8 cellular contexts compared by ENCODE assay signal in genomic region chr15:78944202-78944625, GRCh38. TPM values are rescaled to one million over a fixed set of nuclear protein-coding genes. Genes with fewer than 3 reads are reported as not detected.
DNase-seq lines count a peak whose midpoint lies in the region; ATAC-seq and TF ChIP-seq lines count a peak whose summit lies in the region.

No MANE protein-coding gene starts in this region.

- intact Hi-C loops in dendritic cell treated with granulocyte-macrophage colony-stimulating factor and Interleukin-4, amounts not matched to agents 40 ng/mL and 50 ng/mL, for 4 days (cut with micrococcal nuclease), result no loop called here
- intact Hi-C loops in naive thymus-derived CD4-positive, alpha-beta T cell (cut with micrococcal nuclease), result loop anchor here in 1 of 2 donors (2.0 to 5.0 kb wide), 2 partner anchors 33 to 71 kb away; partner anchors contain the start of gene MORF4L1

- H3K9me3 ChIP-seq in BE2C, result no peaks in the 10 kb centered on the region
- no peaks in the 10 kb centered on the region for H3K9me3 ChIP-seq in naive thymus-derived CD4-positive, alpha-beta T cell (ENCODE audit: control insufficient read depth in 2 of 3, low read length in 3 of 3)

- ATAC-seq in GM19467 (IDR thresholded peaks at IDR 0.05; ENCODE audit: unreplicated experiment), result peak; percentile 23
- peak; percentile 22 for ATAC-seq in naive thymus-derived CD4-positive, alpha-beta T cell

- H3K9me3 Mint-ChIP-seq in dendritic cell treated with granulocyte-macrophage colony-stimulating factor and Interleukin-4, amounts not matched to agents 40 ng/mL and 50 ng/mL, for 4 days, result no peaks in the 10 kb centered on the region
- peaks cover 0 to under 1% (median 0%) of the 10 kb centered on the region in 11 donors for H3K9me3 Mint-ChIP-seq in naive thymus-derived CD4-positive, alpha-beta T cell

- TF ChIP-seq CTCF in BE2C (IDR thresholded peaks at IDR 0.05; ENCODE audit: low read depth, low read length), result no peak

- peak overlapping the region; percentile 99 for H3K27ac Mint-ChIP-seq in dendritic cell treated with granulocyte-macrophage colony-stimulating factor and Interleukin-4, amounts not matched to agents 40 ng/mL and 50 ng/mL, for 4 days
- H3K27ac Mint-ChIP-seq in naive thymus-derived CD4-positive, alpha-beta T cell, result peak overlapping the region in 1 of 9 donors; percentile 52

- H3K27me3 ChIP-seq in BE2C, result peaks cover 7% of the 10 kb centered on the region
- H3K27me3 ChIP-seq in naive thymus-derived CD4-positive, alpha-beta T cell (ENCODE audit: control insufficient read depth in 2 of 2, insufficient read depth in 2 of 2, low read length in 2 of 2), result no peaks in the 10 kb centered on the region

- peaks cover 54% of the 10 kb centered on the region for H3K36me3 Mint-ChIP-seq in dendritic cell treated with granulocyte-macrophage colony-stimulating factor and Interleukin-4, amounts not matched to agents 40 ng/mL and 50 ng/mL, for 4 days (ENCODE audit: low read depth)
- H3K36me3 Mint-ChIP-seq in naive thymus-derived CD4-positive, alpha-beta T cell, result peaks cover 0 to 8% (median 0%) of the 10 kb centered on the region in 5 donors

- H3K4me1 ChIP-seq in BE2C, result no peaks in the 10 kb centered on the region
- H3K4me1 ChIP-seq in naive thymus-derived CD4-positive, alpha-beta T cell (ENCODE audit: control insufficient read depth in 2 of 2, insufficient read depth in 2 of 2, low read length in 2 of 2), result peaks cover 0 to 6% of the 10 kb centered on the region in 2 donors

- H3K36me3 ChIP-seq in BE2C, result no peaks in the 10 kb centered on the region
- H3K36me3 ChIP-seq in naive thymus-derived CD4-positive, alpha-beta T cell (ENCODE audit: control insufficient read depth in 2 of 3, insufficient read depth in 3 of 3, low read length in 3 of 3), result no peaks in the 10 kb centered on the region

- CTCF ChIA-PET in naive thymus-derived CD4-positive, alpha-beta T cell (lab: Charles Lee), result no interaction called here

- POLR2A ChIA-PET in naive thymus-derived CD4-positive, alpha-beta T cell (lab: Charles Lee), result no interaction called here

- DNase-seq in BE2C (no peak), HuH-7 (ENCODE audit: low spot score) (peak; percentile 45), NCI-H2227 treated with DMSO at 0.1 percent for 48 hours (lab: John Stamatoyannopoulos, UW) (no peak), COR-L47 (lab: John Stamatoyannopoulos, UW) (no peak)
- DNase-seq in naive thymus-derived CD4-positive, alpha-beta T cell, result no peak
- DNase-seq in stimulated activated CD4-positive, alpha-beta T cell treated with anti-CD3 and anti-CD28 coated beads, Interleukin-12 subunit alpha, Interleukin-12 subunit beta, amount 100 ng/mL, for 4 hours, result no peak

- peak overlapping the region; percentile 56 for H3K4me3 ChIP-seq in BE2C (ENCODE audit: low read depth, low read length)
- H3K4me3 ChIP-seq in naive thymus-derived CD4-positive, alpha-beta T cell (ENCODE audit: low read length), result peak overlapping the region; percentile 60

- peaks cover 34% of the 10 kb centered on the region for H3K4me1 Mint-ChIP-seq in dendritic cell treated with granulocyte-macrophage colony-stimulating factor and Interleukin-4, amounts not matched to agents 40 ng/mL and 50 ng/mL, for 4 days (ENCODE audit: low read depth)
- H3K4me1 Mint-ChIP-seq in naive thymus-derived CD4-positive, alpha-beta T cell, result peaks cover 0 to 14% (median 7%) of the 10 kb centered on the region in 7 donors

- H3K4me3 Mint-ChIP-seq in dendritic cell treated with granulocyte-macrophage colony-stimulating factor and Interleukin-4, amounts not matched to agents 40 ng/mL and 50 ng/mL, for 4 days, result peak overlapping the region; percentile 99
- H3K4me3 Mint-ChIP-seq in naive thymus-derived CD4-positive, alpha-beta T cell, result peak overlapping the region; percentile 59 to 89 (median 74)

- H3K27ac ChIP-seq in naive thymus-derived CD4-positive, alpha-beta T cell (ENCODE audit: low read depth, low read length), result no peak overlapping the region

- peaks cover 14% of the 10 kb centered on the region for H3K27me3 Mint-ChIP-seq in dendritic cell treated with granulocyte-macrophage colony-stimulating factor and Interleukin-4, amounts not matched to agents 40 ng/mL and 50 ng/mL, for 4 days
- peaks cover 0 to 37% (median 6%) of the 10 kb centered on the region in 5 donors for H3K27me3 Mint-ChIP-seq in naive thymus-derived CD4-positive, alpha-beta T cell

RNA-seq across cellular contexts. Expression of gene CTSH, which starts 0.6 kb away (rescaled TPM):
- 5.9 TPM for polyA plus RNA-seq in BE2C (2012; ENCODE audit: insufficient read depth, insufficient read length, low read depth)
- total RNA-seq in naive thymus-derived CD4-positive, alpha-beta T cell, result 10 to 100 TPM in 3 of 5 experiments, 1 to 10 TPM in 2; 8.4 to 98.4 (median 10.4) TPM
- polyA plus RNA-seq in naive thymus-derived CD4-positive, alpha-beta T cell, result 10 to 100 TPM; 11.4 to 12.2 TPM
